15 cellular contexts compared by ENCODE assay signal in the genomic region with DNA sequence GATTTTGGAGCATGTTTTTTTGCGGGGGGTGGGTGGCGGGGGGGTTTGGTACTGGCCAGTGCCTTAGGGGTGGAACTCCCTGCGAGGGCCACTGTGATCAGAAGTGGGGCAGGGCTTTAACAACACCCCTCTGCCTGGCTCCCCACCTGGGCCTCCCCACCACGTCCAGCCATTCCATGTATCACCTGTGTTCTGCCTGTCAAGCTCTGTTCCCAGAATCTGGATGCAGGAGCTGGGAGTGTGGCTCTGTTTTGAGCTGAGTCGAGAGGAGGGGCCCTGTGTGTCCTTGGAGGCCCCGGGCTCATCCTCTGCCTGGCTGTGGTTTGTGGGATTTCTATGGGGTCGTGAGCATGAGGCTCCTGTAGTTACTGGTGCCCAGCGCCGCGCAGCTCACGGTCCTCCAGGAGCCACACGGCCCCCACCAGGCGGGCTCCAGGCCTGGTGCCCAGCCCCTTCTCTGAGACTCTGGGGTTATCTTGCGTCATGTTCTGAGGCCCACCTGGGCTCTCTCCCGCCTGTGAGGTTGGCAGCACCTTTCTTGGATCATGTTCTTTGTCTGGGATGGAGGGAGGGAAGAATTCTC.
"Had no signal": no experiment of that assay in that cellular context is flagged by ENCODE, and none has a peak within 500 bp of the region (broad histone marks: within the 10 kb centered on the region; RNA-seq: fewer than 3 reads in every experiment).

No MANE protein-coding gene starts in this region.

- H3K4me3 Mint-ChIP-seq: activated CD4-positive, alpha-beta T cell treated with anti-CD3 and anti-CD28 coated beads, Interleukin-2, amount 10 ng/mL, durations not matched to agents 7 days and 5 days; activated naive CD4-positive, alpha-beta T cell treated with anti-CD3 and anti-CD28 coated beads, Interleukin-2, amount 50 U/mL, for 24 hours; nephron progenitor cell; stimulated activated naive CD8-positive, alpha-beta T cell treated with anti-CD3 and anti-CD28 coated beads, Interleukin-15, Interleukin-2, amounts not matched to agents 100 ng/mL and 50 ng/mL, for 24 hours had no signal

- ATAC-seq: esophagus mucosa, right cardiac atrium had no signal

- H3K4me1 ChIP-seq: adrenal gland, colonic mucosa had no signal

- H3K9me3 ChIP-seq: adrenal gland, colonic mucosa, prostate gland, testis had no signal

- H3K27ac Mint-ChIP-seq: activated CD4-positive, alpha-beta T cell treated with anti-CD3 and anti-CD28 coated beads, Interleukin-2, amount 10 ng/mL, durations not matched to agents 7 days and 5 days; activated naive CD4-positive, alpha-beta T cell treated with anti-CD3 and anti-CD28 coated beads, Interleukin-2, amount 50 U/mL, for 24 hours; activated T-helper 2 cell treated with anti-CD3 and anti-CD28 coated beads, Interferon-gamma antibody, Interleukin-2, Interleukin-4, amounts not matched to agents 10 μg/mL and 5 μg/mL and 100 μg/mL, durations not matched to agents 14 hours and 24 hours and 36 hours; stimulated activated naive CD8-positive, alpha-beta T cell treated with anti-CD3 and anti-CD28 coated beads, Interleukin-15, Interleukin-2, amounts not matched to agents 100 ng/mL and 50 ng/mL, for 24 hours had no signal

- DNase-seq: activated CD4-positive, alpha-beta T cell treated with anti-CD3 and anti-CD28 coated beads, Interleukin-2, amount 10 ng/mL, durations not matched to agents 7 days and 5 days; adrenal gland; central memory CD4-positive, alpha-beta T cell; colonic mucosa; nephron progenitor cell; T-helper 9 cell had no signal

- H3K9me3 Mint-ChIP-seq: activated CD4-positive, alpha-beta T cell treated with anti-CD3 and anti-CD28 coated beads, Interleukin-2, amount 10 ng/mL, durations not matched to agents 7 days and 5 days; activated naive CD4-positive, alpha-beta T cell treated with anti-CD3 and anti-CD28 coated beads, Interleukin-2, amount 50 U/mL, for 24 hours; activated T-helper 2 cell treated with anti-CD3 and anti-CD28 coated beads, Interferon-gamma antibody, Interleukin-2, Interleukin-4, amounts not matched to agents 10 μg/mL and 5 μg/mL and 100 μg/mL, durations not matched to agents 14 hours and 24 hours and 36 hours; nephron progenitor cell; stimulated activated naive CD8-positive, alpha-beta T cell treated with anti-CD3 and anti-CD28 coated beads, Interleukin-15, Interleukin-2, amounts not matched to agents 100 ng/mL and 50 ng/mL, for 24 hours had no signal

- H3K36me3 ChIP-seq: colonic mucosa, prostate gland had no signal

- H3K27me3 ChIP-seq: adrenal gland, colonic mucosa, hepatocyte, testis had no signal

- H3K27ac ChIP-seq: adrenal gland, colonic mucosa, hepatocyte, skin epidermis, testis had no signal

- H3K27me3 Mint-ChIP-seq: activated CD4-positive, alpha-beta T cell treated with anti-CD3 and anti-CD28 coated beads, Interleukin-2, amount 10 ng/mL, durations not matched to agents 7 days and 5 days; activated naive CD4-positive, alpha-beta T cell treated with anti-CD3 and anti-CD28 coated beads, Interleukin-2, amount 50 U/mL, for 24 hours; stimulated activated naive CD8-positive, alpha-beta T cell treated with anti-CD3 and anti-CD28 coated beads, Interleukin-15, Interleukin-2, amounts not matched to agents 100 ng/mL and 50 ng/mL, for 24 hours had no signal

- H3K4me3 ChIP-seq: adrenal gland, colonic mucosa, hepatocyte, prostate gland, skin epidermis, testis had no signal
